In genomic region chr1:34847094-34847493, GRCh38 we compare ENCODE assay signal across 1 cellular context.
TF ChIP-seq lines count a peak whose summit lies in the region.

No MANE protein-coding gene starts in this region.

TF ChIP-seq in HepG2, 621 proteins besides CTCF, POLR2A, EP300 and RAD21 (continues in another document):
- TF ChIP-seq ZNF143 (CRISPR knock-in tag; IDR thresholded peaks at IDR 0.05) (peak; percentile 63), NFE2 (CRISPR knock-in tag; IDR thresholded peaks at IDR 0.05) (no peak), NFATC3 (CRISPR knock-in tag; IDR thresholded peaks at IDR 0.05) (no peak), MLX (CRISPR knock-in tag; IDR thresholded peaks at IDR 0.05) (no peak), ZBTB39 (CRISPR knock-in tag; IDR thresholded peaks at IDR 0.05) (no peak), MLXIP (CRISPR knock-in tag; IDR thresholded peaks at IDR 0.05; ENCODE audit: borderline replicate concordance) (no peak), SPEN (CRISPR knock-in tag; IDR thresholded peaks at IDR 0.05; ENCODE audit: low read depth) (no peak), IRF2 (CRISPR knock-in tag; IDR thresholded peaks at IDR 0.05) (no peak), FOXJ3 (CRISPR knock-in tag; IDR thresholded peaks at IDR 0.05; ENCODE audit: borderline replicate concordance) (no peak), MYNN (CRISPR knock-in tag; IDR thresholded peaks at IDR 0.05; ENCODE audit: low read depth) (no peak), LCORL (IDR thresholded peaks at IDR 0.05) (no peak), LCORL (CRISPR knock-in tag; IDR thresholded peaks at IDR 0.05) (no peak), ZBTB46 (CRISPR knock-in tag; IDR thresholded peaks at IDR 0.05; ENCODE audit: borderline replicate concordance) (no peak), ZNF121 (CRISPR knock-in tag; IDR thresholded peaks at IDR 0.05) (no peak), CHD2 (IDR thresholded peaks at IDR 0.05; ENCODE audit: low read depth, low read length) (no peak), DNMT1 (CRISPR knock-in tag; IDR thresholded peaks at IDR 0.05) (no peak), ZMAT5 (CRISPR knock-in tag; IDR thresholded peaks at IDR 0.05; ENCODE audit: borderline replicate concordance, low read depth) (no peak), ZNF251 (CRISPR knock-in tag; IDR thresholded peaks at IDR 0.05) (no peak), PITX1 (CRISPR knock-in tag; IDR thresholded peaks at IDR 0.05) (peak; percentile 56; the same call in 1 of the 2 replicates), E2F2 (CRISPR knock-in tag; IDR thresholded peaks at IDR 0.05; ENCODE audit: borderline replicate concordance) (no peak), HMG20B (CRISPR knock-in tag; conservative IDR thresholded peaks at IDR 0.05) (0 out of 2 replicates have a peak, but pooled peaks have one; percentile 49), KDM5A (IDR thresholded peaks at IDR 0.05; ENCODE audit: borderline replicate concordance, low read length) (no peak), ETV5 (CRISPR knock-in tag; IDR thresholded peaks at IDR 0.05; ENCODE audit: borderline replicate concordance) (no peak), ZNF709 (CRISPR knock-in tag; IDR thresholded peaks at IDR 0.05) (no peak), ELK4 (CRISPR knock-in tag; IDR thresholded peaks at IDR 0.05; ENCODE audit: borderline replicate concordance) (no peak), CHCHD3 (CRISPR knock-in tag; IDR thresholded peaks at IDR 0.05) (no peak), BHLHE40 (IDR thresholded peaks at IDR 0.05; ENCODE audit: low read length) (peak; percentile 88), ZNF136 (CRISPR knock-in tag; IDR thresholded peaks at IDR 0.05; ENCODE audit: low read depth) (no peak), TARDBP (CRISPR knock-in tag; IDR thresholded peaks at IDR 0.05) (no peak), ZNF589 (CRISPR knock-in tag; conservative IDR thresholded peaks at IDR 0.05) (no peak), ATF3 (CRISPR knock-in tag; IDR thresholded peaks at IDR 0.05) (no peak), ZNF558 (CRISPR knock-in tag; IDR thresholded peaks at IDR 0.05; ENCODE audit: borderline replicate concordance) (no peak), ZNF18 (CRISPR knock-in tag; IDR thresholded peaks at IDR 0.05; ENCODE audit: insufficient replicate concordance) (no peak), DNMT3B (CRISPR knock-in tag; conservative IDR thresholded peaks at IDR 0.05) (no peak), FOXK2 (IDR thresholded peaks at IDR 0.05) (no peak), TP53 (CRISPR knock-in tag; conservative IDR thresholded peaks at IDR 0.05) (no peak), AFF4 (CRISPR knock-in tag; IDR thresholded peaks at IDR 0.05) (no peak), ZBTB4 (CRISPR knock-in tag; IDR thresholded peaks at IDR 0.05; ENCODE audit: borderline replicate concordance) (no peak), ZNF674 (CRISPR knock-in tag; IDR thresholded peaks at IDR 0.05; ENCODE audit: low read depth) (no peak), PTBP1 (IDR thresholded peaks at IDR 0.05; ENCODE audit: low read depth, low read length, poor library complexity, severe bottlenecking) (no peak), SNAPC5 (CRISPR knock-in tag; IDR thresholded peaks at IDR 0.05; ENCODE audit: borderline replicate concordance) (no peak), ZNF883 (CRISPR knock-in tag; IDR thresholded peaks at IDR 0.05; ENCODE audit: not compliant biosample characterization) (no peak)
